In the genomic region with DNA sequence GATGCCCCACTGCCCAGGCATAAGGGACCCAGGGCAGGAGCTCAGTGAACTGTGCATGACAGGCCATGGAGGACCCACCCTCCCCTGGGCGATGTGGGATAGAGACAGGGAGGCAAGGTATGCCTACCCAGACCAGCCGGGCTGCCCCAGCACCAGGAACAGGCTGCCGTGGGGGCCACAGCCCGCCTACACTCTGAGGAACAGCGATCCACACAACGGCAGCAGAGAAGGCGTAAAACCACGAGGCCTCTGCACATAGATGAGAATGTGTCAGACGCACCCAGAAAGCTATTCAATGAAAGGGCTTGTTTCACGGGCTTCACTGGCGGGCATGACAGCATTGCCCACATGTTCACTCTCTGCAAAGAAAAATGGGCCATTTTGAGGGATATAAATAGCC, we compare ENCODE assay signal across 9 cellular contexts.
A peak's percentile ranks its signal among the peaks of the same experiment; 100 is the strongest.
DNase-seq lines count a peak whose midpoint lies in the region; ATAC-seq lines count a peak whose summit lies in the region.
"Had no signal": no experiment of that assay in that cellular context is flagged by ENCODE, and none has a peak within 500 bp of the region (broad histone marks: within the 10 kb centered on the region; RNA-seq: fewer than 3 reads in every experiment).

No MANE protein-coding gene starts in this region.

- ATAC-seq in stimulated activated naive CD8-positive, alpha-beta T cell treated with anti-CD3 and anti-CD28 coated beads, Interleukin-15, amount 100 ng/mL, for 72 hours, result peak; percentile 78
- ATAC-seq in HG03159 (IDR thresholded peaks at IDR 0.05; ENCODE audit: unreplicated experiment), result no peak

- peak overlapping the region; percentile 77 to 81 for H3K4me3 Mint-ChIP-seq in stimulated activated naive CD8-positive, alpha-beta T cell treated with anti-CD3 and anti-CD28 coated beads, Interleukin-15, amount 100 ng/mL, for 72 hours

- H3K27ac Mint-ChIP-seq in stimulated activated naive CD8-positive, alpha-beta T cell treated with anti-CD3 and anti-CD28 coated beads, Interleukin-15, amount 100 ng/mL, for 72 hours, result peak overlapping the region; percentile 84 to 94

- H3K4me1 Mint-ChIP-seq in stimulated activated naive CD8-positive, alpha-beta T cell treated with anti-CD3 and anti-CD28 coated beads, Interleukin-15, amount 100 ng/mL, for 72 hours, result peaks cover 100% of the 10 kb centered on the region

- H3K9me3 Mint-ChIP-seq in stimulated activated naive CD8-positive, alpha-beta T cell treated with anti-CD3 and anti-CD28 coated beads, Interleukin-15, amount 100 ng/mL, for 72 hours, result no peaks in the 10 kb centered on the region

- H3K27me3 Mint-ChIP-seq in stimulated activated naive CD8-positive, alpha-beta T cell treated with anti-CD3 and anti-CD28 coated beads, Interleukin-15, amount 100 ng/mL, for 72 hours, result no peaks in the 10 kb centered on the region

- DNase-seq in activated effector memory CD4-positive, alpha-beta T cell treated with anti-CD3 and anti-CD28 coated beads, Interleukin-2, amount 50 U/mL, for 16 hours, result peak; percentile 77
- no peak for DNase-seq in activated effector memory CD4-positive, alpha-beta T cell treated with Interleukin-2 at 50 U/mL for 16 hours
- peak; percentile 45 for DNase-seq in activated CD8-positive, alpha-beta memory T cell treated with anti-CD3 and anti-CD28 coated beads, Interleukin-2, amount 50 U/mL, for 24 hours (ENCODE audit: extremely low read depth)
- peak; percentile 83 to 96 for DNase-seq in hippocampal formation (lab: John Stamatoyannopoulos, UW)
- DNase-seq in stimulated activated naive CD8-positive, alpha-beta T cell treated with anti-CD3 and anti-CD28 coated beads, Interleukin-15, amount 100 ng/mL, for 72 hours, result peak; percentile 57 to 65
- DNase-seq in NCI-H524 treated with DMSO at 0.1 percent for 48 hours (lab: John Stamatoyannopoulos, UW), result no peak
- DNase-seq in NCI-H774 (lab: John Stamatoyannopoulos, UW), result no peak
- DNase-seq: NCI-H82 had no signal

Comparison
In these comparisons a context has a peak if more than half of its experiments do, and no peak if none do; other contexts are left out.
1. DNase-seq: peak in activated effector memory CD4-positive, alpha-beta T cell treated with anti-CD3 and anti-CD28 coated beads, Interleukin-2, amount 50 U/mL, for 16 hours (single experiment), activated CD8-positive, alpha-beta memory T cell treated with anti-CD3 and anti-CD28 coated beads, Interleukin-2, amount 50 U/mL, for 24 hours (single experiment), hippocampal formation (2 of 2) and stimulated activated naive CD8-positive, alpha-beta T cell treated with anti-CD3 and anti-CD28 coated beads, Interleukin-15, amount 100 ng/mL, for 72 hours (2 of 2); none in activated effector memory CD4-positive, alpha-beta T cell treated with Interleukin-2 at 50 U/mL for 16 hours (single experiment), NCI-H524 treated with DMSO at 0.1 percent for 48 hours (single experiment) and NCI-H774 (single experiment).